ENCODE assay signal across 14 cellular contexts in the genomic region with DNA sequence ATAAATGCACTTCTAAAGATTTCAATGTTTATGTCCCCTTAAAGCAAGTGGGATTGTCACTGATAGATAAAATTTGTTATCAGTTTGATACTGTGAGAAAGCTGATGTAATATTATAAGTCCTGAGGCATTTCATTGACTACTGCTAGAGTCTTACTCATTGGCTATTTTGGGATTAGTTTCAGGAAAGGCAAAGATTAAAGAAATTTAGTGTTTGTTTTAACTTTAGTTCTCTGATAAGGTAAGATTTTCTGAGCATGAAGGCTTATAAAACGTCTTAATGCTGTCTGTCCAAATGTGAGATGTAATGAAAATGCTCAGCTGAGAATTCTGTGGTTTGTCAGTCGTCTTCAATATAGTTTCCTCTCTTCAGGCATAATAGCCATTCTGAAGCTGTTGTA.
DNase-seq lines count a peak whose midpoint lies in the region; ATAC-seq and TF ChIP-seq lines count a peak whose summit lies in the region.
"Had no signal": no experiment of that assay in that cellular context is flagged by ENCODE, and none has a peak within 500 bp of the region (broad histone marks: within the 10 kb centered on the region; RNA-seq: fewer than 3 reads in every experiment).

No MANE protein-coding gene starts in this region.

- H3K9me3 Mint-ChIP-seq in GM23338, result no peaks in the 10 kb centered on the region
- H3K9me3 Mint-ChIP-seq: H9 had no signal

- H3K4me1 ChIP-seq in GM23338 (ENCODE audit: insufficient read depth) (no peaks in the 10 kb centered on the region), neuronal stem cell (ENCODE audit: control insufficient read depth in 2 of 2, insufficient read depth in 1 of 2, low read depth in 1 of 2, low read length in 2 of 2) (peaks cover 0 to 1% of the 10 kb centered on the region in 2 donors), ovary (ENCODE audit: insufficient read depth) (no peaks in the 10 kb centered on the region)
- H3K4me1 ChIP-seq: BLaER1 treated with 17β-estradiol and CSF1 and Interleukin-3, amounts not matched to agents 10 nM and 100 nM had no signal

- H3K18ac ChIP-seq in neuronal stem cell (ENCODE audit: low read length), result no peak overlapping the region

- no peak overlapping the region for H3K4ac ChIP-seq in neuronal stem cell (ENCODE audit: low read length)

- WGBS in neuronal stem cell (ENCODE audit: extremely low coverage in 2 of 2, insufficient read length in 2 of 2, insufficient replicate concordance in 1 of 2), 2 donors, result no CpG with 5 or more reads among the region's 2 CpGs
- WGBS in ovary, 3 donors, result 10 to 20% (median 19%) methylated on average over 2 of the region's 2 CpGs

- TF ChIP-seq CTCF in GM23338 (conservative IDR thresholded peaks at IDR 0.05; ENCODE audit: low read depth in 2 of 2) (no peak), fibroblast of villous mesenchyme (IDR thresholded peaks at IDR 0.05; ENCODE audit: insufficient read depth, low read depth, low read length) (no peak), GM10266 (IDR thresholded peaks at IDR 0.05; ENCODE audit: control insufficient read depth, insufficient read depth, low read depth, missing control alignments) (no peak), ovary (IDR thresholded peaks at IDR 0.05) (no peak)

- TF ChIP-seq POLR2A in ovary (IDR thresholded peaks at IDR 0.05), result no peak

- no peak for ATAC-seq in GM23338

- no peaks in the 10 kb centered on the region for H3K36me3 ChIP-seq in GM23338 (ENCODE audit: insufficient read depth)
- H3K36me3 ChIP-seq in neuronal stem cell (replicated peaks in 1 of 2; ENCODE audit: control insufficient read depth in 2 of 2, insufficient read depth in 2 of 2, low read length in 2 of 2), result no peaks in the 10 kb centered on the region
- H3K36me3 ChIP-seq in ovary, result no peaks in the 10 kb centered on the region
- H3K36me3 ChIP-seq: BLaER1 treated with 17β-estradiol and CSF1 and Interleukin-3, amounts not matched to agents 10 nM and 100 nM had no signal

- H3K9me3 ChIP-seq in neuronal stem cell (replicated peaks in 1 of 2; ENCODE audit: control insufficient read depth in 2 of 2, insufficient read depth in 1 of 2, low read depth in 1 of 2, low read length in 2 of 2), result no peaks in the 10 kb centered on the region
- H3K9me3 ChIP-seq in ovary, result no peaks in the 10 kb centered on the region
- H3K9me3 ChIP-seq: BLaER1 treated with 17β-estradiol and CSF1 and Interleukin-3, amounts not matched to agents 10 nM and 100 nM had no signal

- intact Hi-C loops in ovary (cut with DNase I), result no loop called here

- DNase-seq in GM23338 (ENCODE audit: low spot score), result no peak
- DNase-seq in amniotic epithelial cell (ENCODE audit: low read depth), result peak; percentile 13
- peak; percentile 4 for DNase-seq in fibroblast of villous mesenchyme (ENCODE audit: low read depth)
- no peak for DNase-seq in neuronal stem cell (ENCODE audit: low spot score)
- DNase-seq in UCSD-AML1 (lab: John Stamatoyannopoulos, UW; ENCODE audit: unreplicated experiment), result no peak
- DNase-seq in GM10266 (ENCODE audit: extremely low spot score), result no peak
- DNase-seq in ovary, result no peak
- DNase-seq: ACHN; CD4-positive, CD25-positive, alpha-beta regulatory T cell; DMS53; GF-D8; GOT3; H9 had no signal

- H3K4me3 Mint-ChIP-seq in GM23338, result no peak overlapping the region
- H3K4me3 Mint-ChIP-seq: CD4-positive, CD25-positive, alpha-beta regulatory T cell; H9 had no signal

- no peaks in the 10 kb centered on the region for H3K79me1 ChIP-seq in neuronal stem cell (ENCODE audit: low read depth, low read length)

- H3K79me2 ChIP-seq in GM23338 (replicated peaks; ENCODE audit: insufficient read depth), result no peaks in the 10 kb centered on the region

- H3K9ac ChIP-seq in neuronal stem cell (ENCODE audit: low read depth, low read length, poor library complexity), result no peak overlapping the region
- H3K9ac ChIP-seq: BLaER1 treated with 17β-estradiol and CSF1 and Interleukin-3, amounts not matched to agents 10 nM and 100 nM had no signal

- H3K23ac ChIP-seq in neuronal stem cell (ENCODE audit: low read depth, low read length, poor library complexity), result no peak overlapping the region

- H2BK12ac ChIP-seq in neuronal stem cell (ENCODE audit: low read length), result no peak overlapping the region

- H2AK5ac ChIP-seq in neuronal stem cell (ENCODE audit: low read depth, low read length), result no peak overlapping the region

- peaks cover 7% of the 10 kb centered on the region; the same call in 1 of the 3 replicates for H3K4me1 Mint-ChIP-seq in GM23338
- H3K4me1 Mint-ChIP-seq: CD4-positive, CD25-positive, alpha-beta regulatory T cell had no signal

- no peak overlapping the region for H3K4me2 ChIP-seq in GM23338
- no peak overlapping the region for H3K4me2 ChIP-seq in neuronal stem cell (ENCODE audit: insufficient read depth, low read length, poor library complexity, severe bottlenecking)
- H3K4me2 ChIP-seq: BLaER1 treated with 17β-estradiol and CSF1 and Interleukin-3, amounts not matched to agents 10 nM and 100 nM had no signal

- peaks cover 2% of the 10 kb centered on the region for H3K27me3 Mint-ChIP-seq in GM23338 (ENCODE audit: insufficient read depth, low read depth, poor library complexity)
- H3K27me3 Mint-ChIP-seq: CD4-positive, CD25-positive, alpha-beta regulatory T cell had no signal

- H3K27ac Mint-ChIP-seq in GM23338, result no peak overlapping the region
- H3K27ac Mint-ChIP-seq: CD4-positive, CD25-positive, alpha-beta regulatory T cell; H9 had no signal

- H3K36me3 Mint-ChIP-seq in GM23338 (ENCODE audit: low read depth), result no peaks in the 10 kb centered on the region
- H3K36me3 Mint-ChIP-seq: CD4-positive, CD25-positive, alpha-beta regulatory T cell had no signal

- H3F3A ChIP-seq in GM23338 (replicated peaks; ENCODE audit: low read depth), result no peaks in the 10 kb centered on the region

- no peak overlapping the region for H3K4me3 ChIP-seq in GM23338
- H3K4me3 ChIP-seq in fibroblast of villous mesenchyme (ENCODE audit: low read depth, low read length), result no peak overlapping the region
- H3K4me3 ChIP-seq in neuronal stem cell (ENCODE audit: low read length in 2 of 2), result no peak overlapping the region
- H3K4me3 ChIP-seq in ovary, result no peak overlapping the region
- H3K4me3 ChIP-seq: BLaER1 treated with 17β-estradiol and CSF1 and Interleukin-3, amounts not matched to agents 10 nM and 100 nM had no signal

- H2BK5ac ChIP-seq in neuronal stem cell (ENCODE audit: low read length), result no peak overlapping the region

- H3K9me2 ChIP-seq in GM23338 (ENCODE audit: insufficient read depth), result no peaks in the 10 kb centered on the region

- no peak overlapping the region for H2BK15ac ChIP-seq in neuronal stem cell (ENCODE audit: low read length)

- H2AFZ ChIP-seq in GM23338, result peak overlapping the region; percentile 52; the same call in 1 of the 2 replicates
- H2AFZ ChIP-seq in neuronal stem cell (ENCODE audit: low read length), result peak overlapping the region; percentile 57

- no peak overlapping the region for H3K27ac ChIP-seq in GM23338 (ENCODE audit: low read depth)
- no peak overlapping the region for H3K27ac ChIP-seq in neuronal stem cell (replicated peaks; ENCODE audit: low read length)
- no peak overlapping the region for H3K27ac ChIP-seq in ovary
- H3K27ac ChIP-seq: BLaER1 treated with 17β-estradiol and CSF1 and Interleukin-3, amounts not matched to agents 10 nM and 100 nM had no signal

- no peak overlapping the region for H4K91ac ChIP-seq in neuronal stem cell (ENCODE audit: low read depth, low read length, poor library complexity)

- H3K14ac ChIP-seq in neuronal stem cell (ENCODE audit: low read length), result no peak overlapping the region

- H4K20me1 ChIP-seq in GM23338 (replicated peaks; ENCODE audit: insufficient read depth), result no peaks in the 10 kb centered on the region
- H4K20me1 ChIP-seq: BLaER1 treated with 17β-estradiol and CSF1 and Interleukin-3, amounts not matched to agents 10 nM and 100 nM had no signal

- H3K27me3 ChIP-seq in GM23338 (ENCODE audit: insufficient read depth), result no peaks in the 10 kb centered on the region
- H3K27me3 ChIP-seq in neuronal stem cell (ENCODE audit: control insufficient read depth in 3 of 3, insufficient read depth in 3 of 3, low read depth in 1 of 3, low read length in 3 of 3), result no peaks in the 10 kb centered on the region
- no peaks in the 10 kb centered on the region for H3K27me3 ChIP-seq in ovary
- H3K27me3 ChIP-seq: BLaER1 treated with 17β-estradiol and CSF1 and Interleukin-3, amounts not matched to agents 10 nM and 100 nM had no signal

- no peak for TF ChIP-seq EP300 in ovary (IDR thresholded peaks at IDR 0.05)

- no peak overlapping the region for H2BK120ac ChIP-seq in neuronal stem cell (ENCODE audit: low read depth, low read length)

- H4K8ac ChIP-seq in neuronal stem cell (ENCODE audit: low read depth, low read length), result no peak overlapping the region

TF ChIP-seq in GM23338, 12 proteins besides CTCF, POLR2A, EP300 and RAD21 (continues in another document):
- TF ChIP-seq ZNF114 (CRISPR knock-in tag; IDR thresholded peaks at IDR 0.05), result no peak
- TF ChIP-seq, protein P1, sequence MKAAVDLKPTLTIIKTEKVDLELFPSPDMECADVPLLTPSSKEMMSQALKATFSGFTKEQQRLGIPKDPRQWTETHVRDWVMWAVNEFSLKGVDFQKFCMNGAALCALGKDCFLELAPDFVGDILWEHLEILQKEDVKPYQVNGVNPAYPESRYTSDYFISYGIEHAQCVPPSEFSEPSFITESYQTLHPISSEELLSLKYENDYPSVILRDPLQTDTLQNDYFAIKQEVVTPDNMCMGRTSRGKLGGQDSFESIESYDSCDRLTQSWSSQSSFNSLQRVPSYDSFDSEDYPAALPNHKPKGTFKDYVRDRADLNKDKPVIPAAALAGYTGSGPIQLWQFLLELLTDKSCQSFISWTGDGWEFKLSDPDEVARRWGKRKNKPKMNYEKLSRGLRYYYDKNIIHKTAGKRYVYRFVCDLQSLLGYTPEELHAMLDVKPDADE (IDR thresholded peaks at IDR 0.05), result no peak
- no peak for TF ChIP-seq STAT1 (IDR thresholded peaks at IDR 0.05; ENCODE audit: unreplicated experiment)

Comparison
In these comparisons a context has a peak if more than half of its experiments do, and no peak if none do; other contexts are left out.
1. DNase-seq: peak in amniotic epithelial cell (single experiment) and fibroblast of villous mesenchyme (single experiment); none in GM23338 (single experiment), neuronal stem cell (single experiment), UCSD-AML1 (single experiment), GM10266 (single experiment) and ovary (0 of 5).